8 cellular contexts compared by ENCODE assay signal in the genomic region with DNA sequence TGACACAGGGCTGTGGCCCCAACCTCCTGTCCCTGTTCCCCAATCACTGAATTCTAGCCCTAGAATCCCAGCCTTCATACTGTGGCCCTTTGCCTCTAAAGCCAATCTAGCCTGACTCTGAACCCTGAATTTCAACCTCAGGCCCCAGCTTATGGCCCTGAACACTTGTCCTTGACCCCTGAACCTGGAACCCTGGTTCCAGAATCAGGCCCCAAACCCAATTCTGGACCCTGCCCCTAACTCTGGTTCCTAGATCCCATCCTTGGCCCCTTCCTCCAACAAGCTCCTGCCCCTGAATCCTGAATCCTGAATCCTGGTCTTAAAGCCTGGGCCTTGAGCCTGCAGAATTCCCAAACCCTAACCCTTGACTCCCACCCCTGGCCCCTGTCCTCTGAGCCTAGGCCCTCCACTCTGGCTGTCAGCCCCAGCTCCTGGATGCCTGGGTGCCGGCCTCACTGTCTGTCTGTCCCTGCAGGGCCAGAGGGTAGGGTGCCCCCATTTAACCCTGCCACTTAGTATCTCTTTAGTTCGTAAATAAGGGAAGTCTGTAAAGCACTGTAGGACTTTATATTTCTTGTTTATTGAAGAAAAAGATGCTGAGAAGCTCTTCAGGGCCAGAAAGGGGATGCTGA. TPM values are rescaled to one million over a fixed set of nuclear protein-coding genes. Genes with fewer than 3 reads are reported as not detected.
A peak's percentile ranks its signal among the peaks of the same experiment; 100 is the strongest.
DNase-seq lines count a peak whose midpoint lies in the region; TF ChIP-seq lines count a peak whose summit lies in the region.

No MANE protein-coding gene starts in this region.

- H3K27ac ChIP-seq in CD4-positive, alpha-beta memory T cell (ENCODE audit: low read depth, low read length): peak overlapping the region; percentile 66
- peak overlapping the region; percentile 36 for H3K27ac ChIP-seq in osteoblast (ENCODE audit: low read depth, low read length)

- H3K4me1 Mint-ChIP-seq in CD4-positive, alpha-beta memory T cell: peaks cover 29 to 69% (median 48%) of the 10 kb centered on the region in 4 donors
- peaks cover 35% of the 10 kb centered on the region for H3K4me1 Mint-ChIP-seq in endothelial cell (ENCODE audit: unreplicated experiment)

- peak overlapping the region; percentile 96 for H3K4me2 ChIP-seq in osteoblast (ENCODE audit: insufficient read depth, low read length)

- no peaks in the 10 kb centered on the region for H3K36me3 ChIP-seq in CD4-positive, alpha-beta memory T cell (ENCODE audit: insufficient read depth, low read length)
- H3K36me3 ChIP-seq in NT2/D1 (ENCODE audit: insufficient read depth, insufficient read length, low read length) (peaks cover 11% of the 10 kb centered on the region), osteoblast (ENCODE audit: insufficient read depth, low read length) (peaks cover 3% of the 10 kb centered on the region)

- no peaks in the 10 kb centered on the region for H3K9me3 Mint-ChIP-seq in CD4-positive, alpha-beta memory T cell
- no peaks in the 10 kb centered on the region for H3K9me3 Mint-ChIP-seq in endothelial cell (ENCODE audit: unreplicated experiment)

- H3K4me3 Mint-ChIP-seq in CD4-positive, alpha-beta memory T cell: peak overlapping the region; percentile 74 to 92 (median 88)
- peak overlapping the region; percentile 93 for H3K4me3 Mint-ChIP-seq in endothelial cell (ENCODE audit: unreplicated experiment)

- intact Hi-C loops in CD4-positive, alpha-beta memory T cell (cut with micrococcal nuclease): loop anchor here (5.0 kb wide), 1 partner anchor 557 kb away; a partner anchor contains a TSS

- no peaks in the 10 kb centered on the region for H3K9me3 ChIP-seq in CD4-positive, alpha-beta memory T cell (ENCODE audit: control insufficient read depth in 1 of 2, low read length in 2 of 2)
- no peaks in the 10 kb centered on the region for H3K9me3 ChIP-seq in NT2/D1 (ENCODE audit: insufficient read depth, low read length)
- H3K9me3 ChIP-seq in osteoblast (ENCODE audit: low read depth, low read length): no peaks in the 10 kb centered on the region

- peak overlapping the region; percentile 47 to 53 for H3K4me3 ChIP-seq in CD4-positive, alpha-beta memory T cell (ENCODE audit: low read length in 2 of 2)
- H3K4me3 ChIP-seq in NT2/D1 (ENCODE audit: insufficient read length, low read depth): no peak overlapping the region
- peak overlapping the region; percentile 79 for H3K4me3 ChIP-seq in osteoblast (ENCODE audit: insufficient read depth, low read length)

- H2AFZ ChIP-seq in osteoblast (ENCODE audit: low read length): no peak overlapping the region

- H3K79me2 ChIP-seq in osteoblast (ENCODE audit: insufficient read depth, low read length): peaks cover 50% of the 10 kb centered on the region

- CTCF ChIA-PET in CD4-positive, alpha-beta memory T cell (lab: Charles Lee; ENCODE audit: partially characterized antibody): interaction anchor here (0.5 to 2.0 kb wide), 4 partner anchors 12 to 158 kb away, joined by 3 to 12 read pairs (median 4); no protein-coding TSS in a partner anchor

- no peaks in the 10 kb centered on the region for H3K27me3 ChIP-seq in CD4-positive, alpha-beta memory T cell (ENCODE audit: insufficient read depth, low read length)
- H3K27me3 ChIP-seq in NT2/D1 (ENCODE audit: insufficient read depth, insufficient read length) (peaks cover 20% of the 10 kb centered on the region), osteoblast (ENCODE audit: insufficient read depth, low read length) (no peaks in the 10 kb centered on the region)

- peaks cover 3% of the 10 kb centered on the region in 2 donors for H3K36me3 Mint-ChIP-seq in CD4-positive, alpha-beta memory T cell
- H3K36me3 Mint-ChIP-seq in endothelial cell (ENCODE audit: low read depth, unreplicated experiment): no peaks in the 10 kb centered on the region

- H4K20me1 ChIP-seq in osteoblast (ENCODE audit: insufficient read depth, low read length): peaks cover 39% of the 10 kb centered on the region

- H3K9ac ChIP-seq in NT2/D1 (ENCODE audit: insufficient read length, low read depth): peak overlapping the region; percentile 26

- no peaks in the 10 kb centered on the region for H3K27me3 Mint-ChIP-seq in CD4-positive, alpha-beta memory T cell
- H3K27me3 Mint-ChIP-seq in endothelial cell (ENCODE audit: unreplicated experiment): peaks cover 10% of the 10 kb centered on the region

- H3K4me1 ChIP-seq in CD4-positive, alpha-beta memory T cell (ENCODE audit: insufficient read depth, low read length): peaks cover 45% of the 10 kb centered on the region
- peaks cover 16% of the 10 kb centered on the region for H3K4me1 ChIP-seq in NT2/D1 (ENCODE audit: insufficient read depth, insufficient read length)
- H3K4me1 ChIP-seq in osteoblast (ENCODE audit: insufficient read depth, low read length): peaks cover 42% of the 10 kb centered on the region

- no peak for DNase-seq in CD4-positive, alpha-beta memory T cell
- DNase-seq in NT2/D1 (ENCODE audit: low read depth, low spot score): no peak
- no peak for DNase-seq in endothelial cell (ENCODE audit: low spot score)
- peak; percentile 77 for DNase-seq in osteoblast (ENCODE audit: insufficient read length, low spot score, missing footprints)
- no peak for DNase-seq in iPS-NIHi11 (ENCODE audit: low spot score)
- no peak for DNase-seq in NCI-H2196 treated with DMSO at 0.1 percent for 48 hours (lab: John Stamatoyannopoulos, UW; ENCODE audit: unreplicated experiment)
- DNase-seq in GM20000 (ENCODE audit: low spot score): no peak
- DNase-seq in midbrain (lab: John Stamatoyannopoulos, UW): no peak

- TF ChIP-seq CTCF in endothelial cell (IDR thresholded peaks at IDR 0.05; ENCODE audit: unreplicated experiment): no peak
- TF ChIP-seq CTCF in osteoblast (IDR thresholded peaks at IDR 0.05; ENCODE audit: extremely low read depth, low read depth, low read length): no peak
- TF ChIP-seq CTCF in GM20000 (IDR thresholded peaks at IDR 0.05; ENCODE audit: extremely low read depth, missing control alignments): no peak

- H3K27ac Mint-ChIP-seq in CD4-positive, alpha-beta memory T cell: peak overlapping the region; percentile 74 to 97 (median 94)
- H3K27ac Mint-ChIP-seq in endothelial cell (ENCODE audit: unreplicated experiment): peak overlapping the region; percentile 52

- POLR2A ChIA-PET in CD4-positive, alpha-beta memory T cell (lab: Charles Lee; ENCODE audit: partially characterized antibody): interaction anchor here (1.4 to 2.2 kb wide), 4 partner anchors 12 to 55 kb away, joined by 3 to 7 read pairs (median 6); no protein-coding TSS in a partner anchor

RNA-seq across cellular contexts. Expression of a gene that starts 1.3 kb away (rescaled TPM):
- 10 to 100 TPM; 18.9 to 19.3 TPM for total RNA-seq in CD4-positive, alpha-beta memory T cell
- 1 to 10 TPM in 1 of 2 donors, under 1 TPM in 1; 0.61 to 2.7 TPM for polyA plus RNA-seq in CD4-positive, alpha-beta memory T cell
- total RNA-seq in endothelial cell (ENCODE audit: unreplicated experiment): 45.2 TPM
- total RNA-seq in osteoblast: 20.9 and 22.8 TPM in 2 replicates
